Comparison of ENCODE assay signal across 8 cellular contexts in genomic region chr20:1503564-1504227, GRCh38. TPM values are rescaled to one million over a fixed set of nuclear protein-coding genes. Genes with fewer than 3 reads are reported as not detected.
A peak's percentile ranks its signal among the peaks of the same experiment; 100 is the strongest.
DNase-seq lines count a peak whose midpoint lies in the region; ATAC-seq and TF ChIP-seq lines count a peak whose summit lies in the region.

No MANE protein-coding gene starts in this region.

- no peak overlapping the region for H3K4me2 ChIP-seq in smooth muscle cell

- no peaks in the 10 kb centered on the region for H3K36me3 ChIP-seq in ascending aorta
- H3K36me3 ChIP-seq in smooth muscle cell (ENCODE audit: low read depth), result no peaks in the 10 kb centered on the region

- H3K9ac ChIP-seq in smooth muscle cell (ENCODE audit: low read depth), result no peak overlapping the region

- H3K27ac Mint-ChIP-seq in T-helper 2 cell treated with Interferon-gamma antibody and Interleukin-4, amounts not matched to agents 5 μg/mL and 100 μg/mL, for 36 hours, result no peak overlapping the region

- H3K4me3 Mint-ChIP-seq in T-helper 2 cell treated with Interferon-gamma antibody and Interleukin-4, amounts not matched to agents 5 μg/mL and 100 μg/mL, for 36 hours, result no peak overlapping the region

- H3K27ac ChIP-seq in ascending aorta, result no peak overlapping the region
- no peak overlapping the region for H3K27ac ChIP-seq in smooth muscle cell (ENCODE audit: low read depth)

- peaks cover 51% of the 10 kb centered on the region for H3K27me3 Mint-ChIP-seq in T-helper 2 cell treated with Interferon-gamma antibody and Interleukin-4, amounts not matched to agents 5 μg/mL and 100 μg/mL, for 36 hours (ENCODE audit: low read depth)

- TF ChIP-seq CTCF in ascending aorta (IDR thresholded peaks at IDR 0.05), result peak; percentile 43 to 74 (median 61)
- TF ChIP-seq CTCF in smooth muscle cell (IDR thresholded peaks at IDR 0.05; ENCODE audit: borderline replicate concordance, insufficient read depth, poor library complexity, severe bottlenecking), result peak; percentile 83

- H4K20me1 ChIP-seq in smooth muscle cell (ENCODE audit: low read depth), result no peaks in the 10 kb centered on the region

- DNase-seq in A172 (ENCODE audit: low spot score) (peak; percentile 96), NCI-H1930 (lab: John Stamatoyannopoulos, UW) (peak; percentile 18 to 60), ascending aorta (ENCODE audit: low spot score in 2 of 2) (peak; percentile 27 to 78), hepatic stellate cell (ENCODE audit: low spot score) (peak; percentile 72), smooth muscle cell (lab: John Stamatoyannopoulos, UW; ENCODE audit: unreplicated experiment) (peak; percentile 14)
- DNase-seq in T-helper 2 cell treated with Interferon-gamma antibody and Interleukin-4, amounts not matched to agents 5 μg/mL and 100 μg/mL, for 36 hours (ENCODE audit: low spot score), result peak; percentile 68

- H3K4me1 Mint-ChIP-seq in T-helper 2 cell treated with Interferon-gamma antibody and Interleukin-4, amounts not matched to agents 5 μg/mL and 100 μg/mL, for 36 hours (ENCODE audit: low read depth), result peaks cover 2% of the 10 kb centered on the region

- H3K27me3 ChIP-seq in ascending aorta, result no peaks in the 10 kb centered on the region
- H3K27me3 ChIP-seq in smooth muscle cell (ENCODE audit: low read depth), result no peaks in the 10 kb centered on the region

- H3F3A ChIP-seq in smooth muscle cell (ENCODE audit: low read depth), result no peaks in the 10 kb centered on the region

- ATAC-seq in GM18517 (IDR thresholded peaks at IDR 0.05; ENCODE audit: unreplicated experiment), result peak; percentile 90
- peak; percentile 90 for ATAC-seq in HG03025 (IDR thresholded peaks at IDR 0.05; ENCODE audit: low FRiP score, unreplicated experiment)

- no peak overlapping the region for H3K4me3 ChIP-seq in ascending aorta
- H3K4me3 ChIP-seq in smooth muscle cell, result no peak overlapping the region

- no peaks in the 10 kb centered on the region for H3K4me1 ChIP-seq in ascending aorta
- no peaks in the 10 kb centered on the region for H3K4me1 ChIP-seq in smooth muscle cell (ENCODE audit: low read depth)

- H2AFZ ChIP-seq in smooth muscle cell (ENCODE audit: low read depth), result no peak overlapping the region

- H3K36me3 Mint-ChIP-seq in T-helper 2 cell treated with Interferon-gamma antibody and Interleukin-4, amounts not matched to agents 5 μg/mL and 100 μg/mL, for 36 hours (ENCODE audit: low read depth), result no peaks in the 10 kb centered on the region

- 4% methylated on average over 8 of the region's 8 CpGs for WGBS in smooth muscle cell (ENCODE audit: low lambda C conversion rate)

- intact Hi-C loops in ascending aorta (cut with DNase I), result no loop called here

- H3K9me3 Mint-ChIP-seq in T-helper 2 cell treated with Interferon-gamma antibody and Interleukin-4, amounts not matched to agents 5 μg/mL and 100 μg/mL, for 36 hours, result no peaks in the 10 kb centered on the region

- H3K9me3 ChIP-seq in ascending aorta (peaks cover 0 to 11% of the 10 kb centered on the region in 2 donors), smooth muscle cell (replicated peaks; ENCODE audit: low read depth) (no peaks in the 10 kb centered on the region)

- H3K79me2 ChIP-seq in smooth muscle cell (ENCODE audit: low read depth), result no peaks in the 10 kb centered on the region

RNA-seq across cellular contexts. Expression of gene SIRPB2, which starts 12.5 kb away (rescaled TPM):
- not detected in 2 replicates for total RNA-seq in A172 (2014; rRNA removed; shearing (Covaris generic))
- total RNA-seq in ascending aorta (8.6 TPM), smooth muscle cell (not detected in 2 replicates)
- polyA plus RNA-seq in smooth muscle cell, result not detected in 2 replicates

RNA-seq across cellular contexts. Expression of gene NSFL1C, which starts 37.0 kb away (rescaled TPM):
- 66.3 and 81.6 TPM in 2 replicates for total RNA-seq in A172 (2014; rRNA removed; shearing (Covaris generic))
- total RNA-seq in ascending aorta, result 58.5 TPM
- total RNA-seq in smooth muscle cell, result 22.4 and 31.8 TPM in 2 replicates
- 82.9 and 92.4 TPM in 2 replicates for polyA plus RNA-seq in smooth muscle cell

RNA-seq across cellular contexts. Expression of gene SIRPD, which starts 53.8 kb away (rescaled TPM):
- not detected in 2 replicates for total RNA-seq in A172 (2014; rRNA removed; shearing (Covaris generic))
- total RNA-seq in ascending aorta, result not detected
- total RNA-seq in smooth muscle cell, result not detected in 2 replicates
- not detected in 2 replicates for polyA plus RNA-seq in smooth muscle cell

Comparison
In these comparisons a context has a peak if more than half of its experiments do, and no peak if none do; other contexts are left out.
1. DNase-seq: peak in every context shown above with its lines; median percentile 96 in A172; 72 in hepatic stellate cell; 68 in T-helper 2 cell treated with Interferon-gamma antibody and Interleukin-4, amounts not matched to agents 5 μg/mL and 100 μg/mL, for 36 hours; 52 in ascending aorta; 39 in NCI-H1930; 14 in smooth muscle cell.